In genomic region chr9:123323482-123324013, GRCh38 we compare ENCODE assay signal across 1 cellular context.
TF ChIP-seq lines count a peak whose summit lies in the region.

No MANE protein-coding gene starts in this region.

TF ChIP-seq in K562, 482 proteins besides CTCF, POLR2A, EP300 and RAD21:
- TF ChIP-seq POLR2H (tag; IDR thresholded peaks at IDR 0.05; ENCODE audit: low read depth) (no peak), MED1 (CRISPR knock-in tag; IDR thresholded peaks at IDR 0.05; ENCODE audit: borderline replicate concordance) (no peak), NBN (IDR thresholded peaks at IDR 0.05; ENCODE audit: low read depth) (no peak), CEBPB (tag; IDR thresholded peaks at IDR 0.05) (peak; percentile 53), KAT8 (IDR thresholded peaks at IDR 0.05; ENCODE audit: low read depth) (no peak), CEBPG (CRISPR knock-in tag; IDR thresholded peaks at IDR 0.05) (peak; percentile 67; the same call in 1 of the 2 replicates), CEBPG (tag; conservative IDR thresholded peaks at IDR 0.05 in 1 of 2, IDR thresholded peaks at IDR 0.05 in 1 of 2) (peak in 1 of 2 experiments; percentile 56; a peak in 1 of 4 replicates), KLF13 (tag; IDR thresholded peaks at IDR 0.05; ENCODE audit: borderline replicate concordance, low read depth) (no peak), ATF3 (IDR thresholded peaks at IDR 0.05) (peak; percentile 72), ATF3 (CRISPR knock-in tag; conservative IDR thresholded peaks at IDR 0.05) (no peak), ZNF639 (CRISPR knock-in tag; conservative IDR thresholded peaks at IDR 0.05 in 1 of 2, IDR thresholded peaks at IDR 0.05 in 1 of 2) (no peak), KDM1A (IDR thresholded peaks at IDR 0.05) (0 out of 4 replicates have a peak, but pooled peaks of 1 of the 2 experiments have one; percentile 6), WHSC1 (IDR thresholded peaks at IDR 0.05; ENCODE audit: low read length) (no peak), PREB (CRISPR knock-in tag; IDR thresholded peaks at IDR 0.05) (no peak)
